ENCODE assay signal across 21 cellular contexts in the genomic region with DNA sequence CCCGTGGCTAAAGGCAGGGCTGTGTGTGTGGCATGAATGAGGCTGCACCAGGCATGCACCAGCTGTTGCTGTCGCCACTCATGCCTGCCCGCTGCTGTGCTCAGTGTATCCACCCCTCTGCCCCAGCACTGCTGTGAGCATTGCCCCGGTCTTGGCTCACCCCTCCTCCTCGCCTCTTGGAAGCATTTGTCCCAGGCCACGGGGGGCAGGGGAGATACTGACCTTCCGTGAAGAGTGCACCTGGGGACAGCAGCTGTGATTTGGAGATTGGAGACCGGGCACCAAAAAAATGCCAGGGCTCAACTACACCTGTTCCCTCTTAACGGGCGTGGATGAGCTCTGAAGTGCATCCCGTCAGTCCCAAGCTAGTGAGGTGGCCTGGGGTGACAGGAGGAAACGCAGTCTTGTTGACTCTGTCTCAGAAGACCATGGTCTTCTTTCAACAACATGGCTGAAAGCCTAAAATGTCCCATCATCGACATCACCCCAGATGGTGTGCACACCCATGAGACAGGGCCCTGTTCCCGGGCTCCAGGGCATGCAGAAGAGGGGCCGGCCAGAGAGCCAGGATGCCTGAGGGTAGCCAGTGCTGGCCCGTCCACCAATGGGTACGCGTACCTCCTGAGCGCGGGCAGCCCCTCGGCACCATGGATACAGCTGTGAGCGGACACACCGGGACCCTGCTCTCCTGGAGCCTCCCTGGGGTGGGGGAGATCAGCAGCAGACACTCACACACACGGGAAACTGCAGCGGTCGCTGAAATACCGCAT.
"Had no signal": no experiment of that assay in that cellular context is flagged by ENCODE, and none has a peak within 500 bp of the region (broad histone marks: within the 10 kb centered on the region; RNA-seq: fewer than 3 reads in every experiment).

No MANE protein-coding gene starts in this region.

- H3K4me3 ChIP-seq: breast epithelium, esophagus squamous epithelium, left ventricle myocardium inferior, lung, ovary, prostate gland, uterus had no signal

- H3K27me3 ChIP-seq: breast epithelium, esophagus squamous epithelium, neutrophil, ovary, uterus had no signal

- H3K9me3 ChIP-seq: breast epithelium, esophagus squamous epithelium, left ventricle myocardium inferior, neutrophil, ovary, prostate gland, uterus had no signal

- H3K4me1 ChIP-seq: breast epithelium, esophagus squamous epithelium, left ventricle myocardium inferior, prostate gland, uterus had no signal

- H3K27ac ChIP-seq: breast epithelium, epithelial cell of prostate, esophagus squamous epithelium, left ventricle myocardium inferior, neutrophil, ovary, prostate gland, uterus had no signal

- DNase-seq: activated B cell treated with CpG ODN at 0.5 μM for 24 hours; activated CD8-positive, alpha-beta memory T cell treated with anti-CD3 and anti-CD28 coated beads, Interleukin-2, amount 10 ng/mL, durations not matched to agents 7 days and 5 days; activated CD8-positive, alpha-beta T cell treated with anti-CD3 and anti-CD28 coated beads, Interleukin-2, amount 10 ng/mL, durations not matched to agents 7 days and 5 days; activated naive CD8-positive, alpha-beta T cell treated with anti-CD3 and anti-CD28 coated beads, Interleukin-2, amount 50 U/mL, for 24 hours; activated T-cell treated with anti-CD3 and anti-CD28 coated beads, Interleukin-2, amount 50 U/mL, for 48 hours; amygdala; central memory CD4-positive, alpha-beta T cell; effector CD4-positive, alpha-beta T cell; esophagus squamous epithelium; left ventricle myocardium inferior; ovary; stimulated activated CD4-positive, alpha-beta T cell treated with anti-CD3 and anti-CD28 coated beads, Interleukin-2, amount 100 ng/mL, for 48 hours; stimulated activated naive CD8-positive, alpha-beta T cell treated with anti-CD3 and anti-CD28 coated beads, Interleukin-15, amount 100 ng/mL, for 72 hours; substantia nigra; uterus had no signal

- H3K36me3 ChIP-seq: breast epithelium, neutrophil, ovary, prostate gland, uterus had no signal

- ATAC-seq: activated CD8-positive, alpha-beta memory T cell treated with anti-CD3 and anti-CD28 coated beads, Interleukin-2, amount 10 ng/mL, durations not matched to agents 7 days and 5 days; activated CD8-positive, alpha-beta T cell treated with anti-CD3 and anti-CD28 coated beads, Interleukin-2, amount 10 ng/mL, durations not matched to agents 7 days and 5 days; activated naive CD8-positive, alpha-beta T cell treated with anti-CD3 and anti-CD28 coated beads, Interleukin-2, amount 50 U/mL, for 24 hours; natural killer cell treated with Interleukin-12 subunit alpha and Interleukin-12 subunit beta and Interleukin-15 and Interleukin-18, amount 100 ng/mL, for 72 hours; stimulated activated naive CD8-positive, alpha-beta T cell treated with anti-CD3 and anti-CD28 coated beads, Interleukin-15, amount 100 ng/mL, for 72 hours had no signal
